In genomic region chr15:88209111-88209510, GRCh38 we compare ENCODE assay signal across 11 cellular contexts. TPM values are rescaled to one million over a fixed set of nuclear protein-coding genes. Genes with fewer than 3 reads are reported as not detected.
"Had no signal": no experiment of that assay in that cellular context is flagged by ENCODE, and none has a peak within 500 bp of the region (broad histone marks: within the 10 kb centered on the region; RNA-seq: fewer than 3 reads in every experiment).

No MANE protein-coding gene starts in this region.

- H3K27ac ChIP-seq: GM23248 had no signal

- H3K9me3 ChIP-seq: HAP-1 had no signal

- H3K36me3 ChIP-seq: HAP-1 had no signal

- H3K4me3 ChIP-seq: GM23248, GM23338, HAP-1 had no signal

- H3K4me1 ChIP-seq: HAP-1 had no signal

- FAIRE-seq: H1, H54 had no signal

- DNase-seq: GM23248, GOT3, H7, H9, HCEC 1CT, HFFc6 had no signal

- ATAC-seq: GM23338, HCT116 had no signal

RNA-seq across cellular contexts. Expression of gene NTRK3, which starts 47.4 kb away (rescaled TPM):
- total RNA-seq: GM23248 had no signal
